Comparison of ENCODE assay signal across 1 cellular context in the genomic region with DNA sequence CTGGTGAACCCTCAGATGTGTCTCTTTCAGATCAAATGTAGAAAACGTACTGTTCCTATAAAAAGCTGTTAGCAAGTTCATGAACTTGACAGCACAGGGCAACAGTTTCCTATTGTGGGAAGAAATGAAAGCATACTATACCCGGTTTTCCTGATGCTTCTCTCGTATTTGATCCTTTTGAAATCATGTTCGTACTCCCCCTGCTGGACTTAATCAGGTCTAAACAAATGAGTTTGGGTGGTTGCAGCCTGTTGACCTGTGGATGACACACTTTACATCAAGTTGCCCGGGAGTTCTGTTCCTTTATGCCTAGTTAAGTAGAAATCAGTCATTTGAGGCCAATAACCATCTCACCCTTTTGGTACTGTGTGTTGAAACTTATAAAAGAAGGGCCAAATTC.
TF ChIP-seq lines count a peak whose summit lies in the region.

No MANE protein-coding gene starts in this region.

TF ChIP-seq in endothelial cell of umbilical vein, 7 proteins besides CTCF, POLR2A, EP300 and RAD21 (continued from another document):
- TF ChIP-seq GATA2 (IDR thresholded peaks at IDR 0.05; ENCODE audit: insufficient read depth, insufficient read length, low read depth, low read length): no peak
